8 cellular contexts compared by ENCODE assay signal in genomic region chr9:94922098-94922607, GRCh38.
DNase-seq lines count a peak whose midpoint lies in the region; ATAC-seq and TF ChIP-seq lines count a peak whose summit lies in the region.

No MANE protein-coding gene starts in this region.

- H2BK120ac ChIP-seq in trophoblast cell (ENCODE audit: insufficient read depth, low read length, poor library complexity) = peak overlapping the region; percentile 99

- H3K79me2 ChIP-seq in trophoblast cell (ENCODE audit: control insufficient read depth, insufficient read depth, low read length, poor library complexity) = peaks cover 16% of the 10 kb centered on the region

- no CpG with 5 or more reads among the region's 10 CpGs for WGBS in trophoblast cell (ENCODE audit: extremely low coverage, insufficient coverage, insufficient read length)

- H2BK5ac ChIP-seq in trophoblast cell (ENCODE audit: low read depth, low read length, poor library complexity) = peak overlapping the region; percentile 88

- peak overlapping the region; percentile 44 for H3K4me2 ChIP-seq in trophoblast cell (ENCODE audit: low read length)

- H3K36me3 ChIP-seq in trophoblast cell (ENCODE audit: control insufficient read depth in 1 of 2, insufficient read depth in 2 of 2, low read length in 2 of 2) = no peaks in the 10 kb centered on the region

- H3K4ac ChIP-seq in trophoblast cell (ENCODE audit: low read depth, low read length) = peak overlapping the region; percentile 23

- no peak overlapping the region for H3K4me3 ChIP-seq in trophoblast cell (ENCODE audit: low read depth, low read length)

- peak overlapping the region; percentile 83 for H4K8ac ChIP-seq in trophoblast cell (ENCODE audit: low read depth, low read length)

- peak overlapping the region; percentile 93 for H4K91ac ChIP-seq in trophoblast cell (ENCODE audit: low read depth, low read length)

- H3K79me1 ChIP-seq in trophoblast cell (ENCODE audit: low read length) = peaks cover 66% of the 10 kb centered on the region

- POLR2A ChIA-PET in RWPE1 (lab: Yijun Ruan, JAX; ENCODE audit: low non-redundant PET) = no interaction called here

- peak overlapping the region; percentile 26 for H3K18ac ChIP-seq in trophoblast cell (ENCODE audit: low read length)

- H3K4me1 ChIP-seq in trophoblast cell (ENCODE audit: control insufficient read depth in 1 of 2, insufficient read depth in 2 of 2, low read length in 2 of 2) = peaks cover 60 to 61% of the 10 kb centered on the region in 2 experiments

- TF ChIP-seq CTCF in RWPE1 (conservative IDR thresholded peaks at IDR 0.05; ENCODE audit: low read depth) = no peak

- H3K14ac ChIP-seq in trophoblast cell (ENCODE audit: low read length) = peak overlapping the region; percentile 83

- no peaks in the 10 kb centered on the region for H3K27me3 ChIP-seq in trophoblast cell (ENCODE audit: insufficient read depth, low read length)

- H2BK12ac ChIP-seq in trophoblast cell (ENCODE audit: low read length) = peak overlapping the region; percentile 83

- peak overlapping the region; percentile 15 for H4K12ac ChIP-seq in trophoblast cell (ENCODE audit: low read depth, low read length)

- CTCF ChIA-PET in RWPE1 (lab: Yijun Ruan, JAX) = interaction anchor here (0.5 to 1.4 kb wide), 3 partner anchors 124 to 340 kb away, joined by 3 to 4 read pairs (median 4); no protein-coding TSS in a partner anchor

- peak; percentile 97 for DNase-seq in EL
- peak; percentile 74 for DNase-seq in RWPE1 (ENCODE audit: low spot score)
- peak; percentile 97 for DNase-seq in fibroblast of peridontal ligament (ENCODE audit: extremely low read depth)
- DNase-seq in trophoblast cell = peak in 1 of 2 donors; percentile 57
- DNase-seq in NCI-H1092 treated with DMSO at 0.1 percent for 48 hours (lab: John Stamatoyannopoulos, UW) = no peak
- no peak for DNase-seq in iPS-NIHi7 (ENCODE audit: extremely low spot score)
- no peak for DNase-seq in NCI-H146 treated with DMSO at 0.1 percent for 48 hours (lab: John Stamatoyannopoulos, UW; ENCODE audit: unreplicated experiment)

- no peak for ATAC-seq in GM18909 (IDR thresholded peaks at IDR 0.05; ENCODE audit: poor library complexity, unreplicated experiment)

- peak overlapping the region; percentile 65 for H2AK5ac ChIP-seq in trophoblast cell (ENCODE audit: low read length)

- no peaks in the 10 kb centered on the region for H3K9me3 ChIP-seq in trophoblast cell (ENCODE audit: insufficient read depth, low read depth, low read length)

- peak overlapping the region; percentile 12 for H2AFZ ChIP-seq in trophoblast cell (ENCODE audit: insufficient read depth, low read length, poor library complexity)

- no peak overlapping the region for H3K23ac ChIP-seq in trophoblast cell (ENCODE audit: low read length)

- peak overlapping the region; percentile 45 for H3K9ac ChIP-seq in trophoblast cell (ENCODE audit: low read length)

- peak overlapping the region; percentile 96 for H3K27ac ChIP-seq in RWPE1
- peak overlapping the region; percentile 99 for H3K27ac ChIP-seq in trophoblast cell (ENCODE audit: low read depth, low read length)

Comparison
In these comparisons a context has a peak if more than half of its experiments do, and no peak if none do; other contexts are left out.
1. DNase-seq: peak in EL (single experiment), RWPE1 (single experiment) and fibroblast of peridontal ligament (single experiment); none in NCI-H1092 treated with DMSO at 0.1 percent for 48 hours (single experiment), iPS-NIHi7 (single experiment) and NCI-H146 treated with DMSO at 0.1 percent for 48 hours (single experiment).